In the genomic region with DNA sequence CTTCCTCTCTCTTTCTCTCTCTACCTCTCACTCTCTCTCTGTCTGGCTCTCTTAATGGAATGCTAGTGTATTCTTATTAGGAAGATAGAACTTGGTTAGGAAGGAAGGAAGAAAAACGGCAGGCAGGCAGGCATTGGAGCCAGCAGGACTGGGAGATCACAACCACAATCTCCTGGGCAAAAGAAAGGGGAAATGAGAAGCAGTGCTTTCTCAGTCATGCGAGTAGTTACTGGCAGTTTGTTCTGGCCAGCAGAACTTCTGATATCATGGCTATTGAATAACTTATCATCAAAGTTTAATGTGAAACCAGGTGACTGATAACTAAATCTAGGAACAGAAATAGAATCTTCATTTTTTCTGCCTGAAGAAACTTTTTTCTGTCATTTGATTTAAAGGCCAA, we compare ENCODE assay signal across 21 cellular contexts.
"Had no signal": no experiment of that assay in that cellular context is flagged by ENCODE, and none has a peak within 500 bp of the region (broad histone marks: within the 10 kb centered on the region; RNA-seq: fewer than 3 reads in every experiment).

No MANE protein-coding gene starts in this region.

- H3K9me3 ChIP-seq: esophagus muscularis mucosa, gastrocnemius medialis, lower lobe of right lung, psoas muscle, right lobe of liver, tibial artery, upper lobe of left lung, vagina had no signal

- H3K27ac ChIP-seq: epithelial cell of prostate, esophagus muscularis mucosa, gastrocnemius medialis, lower lobe of right lung, psoas muscle, right lobe of liver, tibial artery, upper lobe of left lung, vagina had no signal

- H3K36me3 ChIP-seq: esophagus muscularis mucosa, gastrocnemius medialis, lower lobe of right lung, right lobe of liver, tibial artery, upper lobe of left lung, vagina had no signal

- H3K4me1 ChIP-seq: esophagus muscularis mucosa, gastrocnemius medialis, lower lobe of right lung, psoas muscle, right lobe of liver, tibial artery, upper lobe of left lung, vagina had no signal

- DNase-seq: effector memory CD8-positive, alpha-beta T cell; gastrocnemius medialis; islet precursor cell; lower lobe of right lung; midbrain; psoas muscle; retina; right lobe of liver; stimulated activated CD4-positive, alpha-beta T cell treated with anti-CD3 and anti-CD28 coated beads, Interleukin-4, amount 100 ng/mL, for 1 hour; stimulated activated CD8-positive, alpha-beta memory T cell treated with anti-CD3 and anti-CD28 coated beads, Interleukin-4, amount 100 ng/mL, for 48 hours; tibial artery; upper lobe of left lung had no signal

- H3K36me3 Mint-ChIP-seq: memory B cell; natural killer cell treated with Interleukin-12 subunit alpha and Interleukin-12 subunit beta and Interleukin-15 and Interleukin-18, amount 100 ng/mL, for 72 hours; stimulated activated effector memory CD8-positive, alpha-beta T cell treated with anti-CD3 and anti-CD28 coated beads, Interleukin-12 subunit alpha, Interleukin-12 subunit beta, amount 100 ng/mL, for 72 hours had no signal

- H3K4me1 Mint-ChIP-seq: stimulated activated effector memory CD8-positive, alpha-beta T cell treated with anti-CD3 and anti-CD28 coated beads, Interleukin-12 subunit alpha, Interleukin-12 subunit beta, amount 100 ng/mL, for 72 hours had no signal

- H3K27ac Mint-ChIP-seq: dendritic cell treated with granulocyte-macrophage colony-stimulating factor and Interleukin-4, amounts not matched to agents 40 ng/mL and 50 ng/mL, for 4 days; effector memory CD8-positive, alpha-beta T cell; memory B cell; natural killer cell treated with Interleukin-12 subunit alpha and Interleukin-12 subunit beta and Interleukin-15 and Interleukin-18, amount 100 ng/mL, for 72 hours; stimulated activated effector memory CD8-positive, alpha-beta T cell treated with anti-CD3 and anti-CD28 coated beads, Interleukin-12 subunit alpha, Interleukin-12 subunit beta, amount 100 ng/mL, for 72 hours; stimulated activated naive CD8-positive, alpha-beta T cell treated with anti-CD3 and anti-CD28 coated beads, Interleukin-15, Interleukin-2, amounts not matched to agents 100 ng/mL and 50 ng/mL, for 24 hours had no signal

- H3K4me3 Mint-ChIP-seq: dendritic cell treated with granulocyte-macrophage colony-stimulating factor and Interleukin-4, amounts not matched to agents 40 ng/mL and 50 ng/mL, for 4 days; effector memory CD8-positive, alpha-beta T cell; memory B cell; natural killer cell treated with Interleukin-12 subunit alpha and Interleukin-12 subunit beta and Interleukin-15 and Interleukin-18, amount 100 ng/mL, for 72 hours; stimulated activated effector memory CD8-positive, alpha-beta T cell treated with anti-CD3 and anti-CD28 coated beads, Interleukin-12 subunit alpha, Interleukin-12 subunit beta, amount 100 ng/mL, for 72 hours; stimulated activated naive CD8-positive, alpha-beta T cell treated with anti-CD3 and anti-CD28 coated beads, Interleukin-15, Interleukin-2, amounts not matched to agents 100 ng/mL and 50 ng/mL, for 24 hours had no signal

- ATAC-seq: effector memory CD8-positive, alpha-beta T cell; gastrocnemius medialis; left lobe of liver; lower lobe of right lung; natural killer cell treated with Interleukin-12 subunit alpha and Interleukin-12 subunit beta and Interleukin-15 and Interleukin-18, amount 100 ng/mL, for 72 hours; psoas muscle; right lobe of liver; stimulated activated effector memory CD8-positive, alpha-beta T cell treated with anti-CD3 and anti-CD28 coated beads, Interleukin-12 subunit alpha, Interleukin-12 subunit beta, amount 100 ng/mL, for 72 hours had no signal

- H3K9me3 Mint-ChIP-seq: dendritic cell treated with granulocyte-macrophage colony-stimulating factor and Interleukin-4, amounts not matched to agents 40 ng/mL and 50 ng/mL, for 4 days; effector memory CD8-positive, alpha-beta T cell; memory B cell; natural killer cell treated with Interleukin-12 subunit alpha and Interleukin-12 subunit beta and Interleukin-15 and Interleukin-18, amount 100 ng/mL, for 72 hours; stimulated activated effector memory CD8-positive, alpha-beta T cell treated with anti-CD3 and anti-CD28 coated beads, Interleukin-12 subunit alpha, Interleukin-12 subunit beta, amount 100 ng/mL, for 72 hours; stimulated activated naive CD8-positive, alpha-beta T cell treated with anti-CD3 and anti-CD28 coated beads, Interleukin-15, Interleukin-2, amounts not matched to agents 100 ng/mL and 50 ng/mL, for 24 hours had no signal

- H3K27me3 ChIP-seq: gastrocnemius medialis, upper lobe of left lung, vagina had no signal

- H3K4me3 ChIP-seq: esophagus muscularis mucosa, gastrocnemius medialis, lower lobe of right lung, psoas muscle, right lobe of liver, tibial artery, upper lobe of left lung, vagina had no signal
